11 cellular contexts compared by ENCODE assay signal in the genomic region with DNA sequence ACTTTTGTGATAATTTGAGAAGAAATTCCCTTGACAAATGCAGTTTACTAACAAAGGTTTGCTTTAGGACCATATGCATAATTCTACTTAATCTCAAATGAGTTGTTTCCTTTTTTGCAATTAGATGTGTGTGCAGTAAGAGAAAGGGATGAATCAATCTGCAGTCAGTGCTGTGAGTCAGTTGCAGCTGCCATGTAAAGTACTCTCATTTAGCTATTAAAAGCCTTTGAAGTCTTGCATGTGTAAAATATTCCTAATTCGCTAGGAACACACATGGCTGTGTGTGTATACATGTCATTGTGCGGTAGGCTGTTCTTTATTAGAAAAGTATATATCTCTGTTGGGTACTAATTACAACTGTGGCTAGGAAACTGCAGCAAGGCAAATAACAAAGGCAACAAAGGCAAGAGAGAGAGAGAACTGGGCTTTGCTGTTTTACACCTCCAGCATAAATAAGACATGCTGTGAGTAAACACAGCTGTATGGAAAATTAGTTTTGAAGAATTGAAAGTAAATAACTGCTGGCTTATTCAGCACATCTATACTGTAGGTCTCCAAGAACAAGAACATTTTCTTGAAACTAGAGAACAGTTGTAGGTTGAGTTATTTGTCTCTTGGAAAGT. TPM values are rescaled to one million over a fixed set of nuclear protein-coding genes. Genes with fewer than 3 reads are reported as not detected.
DNase-seq lines count a peak whose midpoint lies in the region; ATAC-seq and TF ChIP-seq lines count a peak whose summit lies in the region.
"Had no signal": no experiment of that assay in that cellular context is flagged by ENCODE, and none has a peak within 500 bp of the region (broad histone marks: within the 10 kb centered on the region; RNA-seq: fewer than 3 reads in every experiment).

No MANE protein-coding gene starts in this region.

- no peak for TF ChIP-seq CTCF in GM20000 (IDR thresholded peaks at IDR 0.05; ENCODE audit: extremely low read depth, missing control alignments)

- intact Hi-C loops in Right ventricle myocardium superior (cut with DNase I) = no loop called here

- ATAC-seq in Right ventricle myocardium superior (ENCODE audit: poor library complexity) = no peak
- ATAC-seq: effector memory CD8-positive, alpha-beta T cell had no signal

- peak; percentile 25 for DNase-seq in stimulated activated CD4-positive, alpha-beta T cell treated with anti-CD3 and anti-CD28 coated beads, Interleukin-4, amount 100 ng/mL, for 24 hours
- no peak for DNase-seq in stimulated activated CD4-positive, alpha-beta T cell treated with anti-CD3 and anti-CD28 coated beads, Interleukin-2, amount 100 ng/mL, for 24 hours
- peak; percentile 97 for DNase-seq in NCI-H2081 treated with DMSO at 0.1 percent for 48 hours (lab: John Stamatoyannopoulos, UW)
- peak; percentile 44 for DNase-seq in amniotic epithelial cell (ENCODE audit: low read depth)
- no peak for DNase-seq in NCI-H187 treated with DMSO at 0.1 percent for 48 hours (lab: John Stamatoyannopoulos, UW)
- no peak for DNase-seq in GM20000 (ENCODE audit: low spot score)
- no peak for DNase-seq in Right ventricle myocardium superior
- DNase-seq in NK-92 treated with Interleukin-12 subunit alpha and Interleukin-12 subunit beta, amount 100 ng/mL, for 24 hours (lab: John Stamatoyannopoulos, UW) = no peak
- DNase-seq: activated CD4-positive, alpha-beta T cell treated with anti-CD3 and anti-CD28 coated beads, Interleukin-2, amount 10 ng/mL, durations not matched to agents 7 days and 5 days; effector memory CD8-positive, alpha-beta T cell; SJCRH30 had no signal

RNA-seq across cellular contexts. Expression of a gene that starts 41.7 kb away (rescaled TPM):
- 24.0 TPM for total RNA-seq in Right ventricle myocardium superior

Comparison
In these comparisons a context has a peak if more than half of its experiments do, and no peak if none do; other contexts are left out.
1. DNase-seq: peak in stimulated activated CD4-positive, alpha-beta T cell treated with anti-CD3 and anti-CD28 coated beads, Interleukin-4, amount 100 ng/mL, for 24 hours (single experiment), NCI-H2081 treated with DMSO at 0.1 percent for 48 hours (single experiment) and amniotic epithelial cell (single experiment); none in stimulated activated CD4-positive, alpha-beta T cell treated with anti-CD3 and anti-CD28 coated beads, Interleukin-2, amount 100 ng/mL, for 24 hours (0 of 2), NCI-H187 treated with DMSO at 0.1 percent for 48 hours (single experiment), GM20000 (single experiment), Right ventricle myocardium superior (single experiment) and NK-92 treated with Interleukin-12 subunit alpha and Interleukin-12 subunit beta, amount 100 ng/mL, for 24 hours (single experiment).